Comparison of ENCODE assay signal across 8 cellular contexts in the genomic region with DNA sequence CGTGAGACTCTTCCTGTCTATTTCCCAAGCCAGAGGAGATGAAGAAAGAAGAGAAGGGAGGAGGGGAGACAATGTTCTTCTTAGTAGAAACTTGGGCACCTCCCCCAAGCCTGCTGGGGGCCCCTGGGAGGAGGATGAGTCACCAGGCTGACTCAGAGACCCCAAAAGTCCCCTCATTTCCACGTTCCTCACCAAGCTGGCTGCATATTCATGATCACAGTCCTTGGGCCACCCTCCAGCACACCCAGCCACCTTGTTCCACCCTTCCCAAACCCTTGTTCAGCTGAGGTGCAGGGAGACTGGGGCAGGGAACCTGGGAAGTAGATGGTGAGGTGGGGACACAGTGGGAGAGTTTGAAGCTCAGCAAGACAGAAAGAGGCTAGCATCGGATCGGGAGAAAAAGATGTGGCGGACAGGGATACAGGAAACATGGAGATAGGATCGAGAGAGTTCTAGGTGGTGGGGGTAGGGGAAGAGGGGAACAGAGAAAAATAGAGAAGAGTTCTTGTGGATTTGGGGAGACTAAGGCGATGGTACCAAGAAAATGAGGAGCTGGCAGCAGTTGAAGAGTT. TPM values are rescaled to one million over a fixed set of nuclear protein-coding genes. Genes with fewer than 3 reads are reported as not detected.
DNase-seq lines count a peak whose midpoint lies in the region; ATAC-seq and TF ChIP-seq lines count a peak whose summit lies in the region.

No MANE protein-coding gene starts in this region.

- intact Hi-C loops in dendritic cell treated with granulocyte-macrophage colony-stimulating factor and Interleukin-4, amounts not matched to agents 40 ng/mL and 50 ng/mL, for 4 days (cut with micrococcal nuclease), result loop anchor here (5.0 kb wide), 1 partner anchor 63 kb away; the partner anchor contains the start of gene GATAD2B

- H3K9me3 Mint-ChIP-seq in dendritic cell treated with granulocyte-macrophage colony-stimulating factor and Interleukin-4, amounts not matched to agents 40 ng/mL and 50 ng/mL, for 4 days, result no peaks in the 10 kb centered on the region
- H3K9me3 Mint-ChIP-seq in mesothelial cell of epicardium (no peaks in the 10 kb centered on the region), immature natural killer cell (no peaks in the 10 kb centered on the region)

- peak overlapping the region; percentile 81 for H3K9ac ChIP-seq in ES-I3 (ENCODE audit: low read depth, low read length)

- H3K9me3 ChIP-seq in ES-I3 (ENCODE audit: control insufficient read depth, insufficient read depth, low read length), result no peaks in the 10 kb centered on the region
- no peaks in the 10 kb centered on the region for H3K9me3 ChIP-seq in RWPE2 (ENCODE audit: severe bottlenecking)
- H3K9me3 ChIP-seq in thoracic aorta, result no peaks in the 10 kb centered on the region

- no peaks in the 10 kb centered on the region for H3K27me3 Mint-ChIP-seq in dendritic cell treated with granulocyte-macrophage colony-stimulating factor and Interleukin-4, amounts not matched to agents 40 ng/mL and 50 ng/mL, for 4 days
- H3K27me3 Mint-ChIP-seq in mesothelial cell of epicardium (ENCODE audit: low read depth) (no peaks in the 10 kb centered on the region), immature natural killer cell (ENCODE audit: low read depth in 3 of 3) (peaks cover 8 to 18% (median 13%) of the 10 kb centered on the region in 3 donors)

- H3K4me3 ChIP-seq in RWPE2 (ENCODE audit: severe bottlenecking), result peak overlapping the region; percentile 40
- peak overlapping the region; percentile 81 for H3K4me3 ChIP-seq in thoracic aorta

- peaks cover 11% of the 10 kb centered on the region for H3K4me1 ChIP-seq in ES-I3 (ENCODE audit: insufficient read depth, low read length)
- H3K4me1 ChIP-seq in RWPE2 (ENCODE audit: insufficient read depth, poor library complexity, severe bottlenecking), result peaks cover 12% of the 10 kb centered on the region
- peaks cover 13 to 19% of the 10 kb centered on the region in 2 donors for H3K4me1 ChIP-seq in thoracic aorta (ENCODE audit: control insufficient read depth in 1 of 2, low read depth in 2 of 2)

- H3K27me3 ChIP-seq in RWPE2 (ENCODE audit: insufficient read depth, poor library complexity, severe bottlenecking), result no peaks in the 10 kb centered on the region
- H3K27me3 ChIP-seq in thoracic aorta (replicated peaks; ENCODE audit: insufficient read depth), result no peaks in the 10 kb centered on the region

- no peak for TF ChIP-seq CTCF in RWPE2 (IDR thresholded peaks at IDR 0.05; ENCODE audit: poor library complexity, severe bottlenecking)
- TF ChIP-seq CTCF in mesothelial cell of epicardium (IDR thresholded peaks at IDR 0.05; ENCODE audit: unreplicated experiment), result no peak
- no peak for TF ChIP-seq CTCF in thoracic aorta (IDR thresholded peaks at IDR 0.05)

- H3K4me3 Mint-ChIP-seq in dendritic cell treated with granulocyte-macrophage colony-stimulating factor and Interleukin-4, amounts not matched to agents 40 ng/mL and 50 ng/mL, for 4 days, result peak overlapping the region; percentile 86
- peak overlapping the region; percentile 95 for H3K4me3 Mint-ChIP-seq in mesothelial cell of epicardium
- peak overlapping the region in 1 of 5 donors; percentile 70 for H3K4me3 Mint-ChIP-seq in immature natural killer cell

- peaks cover 65% of the 10 kb centered on the region for H3K4me1 Mint-ChIP-seq in dendritic cell treated with granulocyte-macrophage colony-stimulating factor and Interleukin-4, amounts not matched to agents 40 ng/mL and 50 ng/mL, for 4 days (ENCODE audit: low read depth)
- H3K4me1 Mint-ChIP-seq in mesothelial cell of epicardium, result peaks cover 26% of the 10 kb centered on the region
- peaks cover 16 to 20% of the 10 kb centered on the region in 2 donors for H3K4me1 Mint-ChIP-seq in immature natural killer cell

- peak overlapping the region; percentile 61 for H3K27ac Mint-ChIP-seq in dendritic cell treated with granulocyte-macrophage colony-stimulating factor and Interleukin-4, amounts not matched to agents 40 ng/mL and 50 ng/mL, for 4 days
- H3K27ac Mint-ChIP-seq in mesothelial cell of epicardium (peak overlapping the region; percentile 95), immature natural killer cell (peak overlapping the region in 1 of 6 donors; percentile 44)

- ATAC-seq in RWPE2 (ENCODE audit: low read depth) (peak; percentile 2; the same call in 1 of the 3 replicates), thoracic aorta (ENCODE audit: insufficient number of reproducible peaks, low FRiP score, low read depth) (no peak), GM18519 (IDR thresholded peaks at IDR 0.05; ENCODE audit: low FRiP score, unreplicated experiment) (no peak), GM21390 (IDR thresholded peaks at IDR 0.05; ENCODE audit: unreplicated experiment) (no peak)

- peaks cover 27% of the 10 kb centered on the region for H3K36me3 Mint-ChIP-seq in dendritic cell treated with granulocyte-macrophage colony-stimulating factor and Interleukin-4, amounts not matched to agents 40 ng/mL and 50 ng/mL, for 4 days (ENCODE audit: low read depth)
- H3K36me3 Mint-ChIP-seq in mesothelial cell of epicardium (peaks cover 8% of the 10 kb centered on the region), immature natural killer cell (peaks cover 0 to 2% (median 0%) of the 10 kb centered on the region in 3 donors)

- H3K27ac ChIP-seq in RWPE2 (ENCODE audit: poor library complexity, severe bottlenecking), result peak overlapping the region; percentile 71
- peak overlapping the region; percentile 80 to 92 for H3K27ac ChIP-seq in thoracic aorta

- peaks cover 7% of the 10 kb centered on the region for H3K36me3 ChIP-seq in ES-I3 (ENCODE audit: insufficient read depth, low read length)
- peaks cover 22% of the 10 kb centered on the region for H3K36me3 ChIP-seq in RWPE2 (ENCODE audit: low read depth)
- no peaks in the 10 kb centered on the region for H3K36me3 ChIP-seq in thoracic aorta

- no peak for DNase-seq in RWPE2 (ENCODE audit: low spot score)
- peak in 1 of 2 experiments; percentile 41 for DNase-seq in mesothelial cell of epicardium (ENCODE audit: low spot score in 2 of 2, unreplicated experiment in 2 of 2)
- no peak for DNase-seq in thoracic aorta (ENCODE audit: low spot score)
- DNase-seq in immature natural killer cell, result no peak

RNA-seq across cellular contexts. Expression of gene RAB13, which starts 0.7 kb away (rescaled TPM):
- total RNA-seq in mesothelial cell of epicardium, result 87.7 to 92.0 TPM (median 90.2 TPM) in 3 replicates
- 10 to 100 TPM; 36.0 to 48.3 TPM for total RNA-seq in thoracic aorta
- polyA plus RNA-seq in immature natural killer cell, result not detected

RNA-seq across cellular contexts. Expression of gene RPS27, which starts 5.1 kb away (rescaled TPM):
- total RNA-seq in mesothelial cell of epicardium, result 2,145 to 2,266 TPM (median 2,211 TPM) in 3 replicates
- 1,000 to 10,000 TPM; 1,129 to 1,416 TPM for total RNA-seq in thoracic aorta
- over 10,000 TPM in 1 of 3 donors, 1,000 to 10,000 TPM in 2; 7,421 to 15,806 (median 9,939) TPM for polyA plus RNA-seq in immature natural killer cell

RNA-seq across cellular contexts. Expression of gene JTB, which starts 8.0 kb away (rescaled TPM):
- total RNA-seq in mesothelial cell of epicardium (67.6 to 74.1 TPM (median 72.1 TPM) in 3 replicates), thoracic aorta (100 to 1,000 TPM; 184 to 266 TPM)
- 100 to 1,000 TPM; 365 to 460 (median 440) TPM for polyA plus RNA-seq in immature natural killer cell

RNA-seq across cellular contexts. Expression of gene CREB3L4, which starts 17.7 kb away (rescaled TPM):
- total RNA-seq in mesothelial cell of epicardium (29.9 to 33.1 TPM (median 31.1 TPM) in 3 replicates), thoracic aorta (10 to 100 TPM in 1 of 2 donors, 1 to 10 TPM in 1; 3.2 to 11.1 TPM)
- polyA plus RNA-seq in immature natural killer cell, result 10 to 100 TPM; 10.0 to 17.6 (median 15.2) TPM

RNA-seq across cellular contexts. Expression of gene SLC39A1, which starts 22.1 kb away (rescaled TPM):
- total RNA-seq in mesothelial cell of epicardium (73.3 to 76.3 TPM (median 73.9 TPM) in 3 replicates), thoracic aorta (100 to 1,000 TPM; 102 to 136 TPM)
- polyA plus RNA-seq in immature natural killer cell, result 10 to 100 TPM; 52.3 to 84.8 (median 54.6) TPM
